ENCODE assay signal across 9 cellular contexts in the genomic region with DNA sequence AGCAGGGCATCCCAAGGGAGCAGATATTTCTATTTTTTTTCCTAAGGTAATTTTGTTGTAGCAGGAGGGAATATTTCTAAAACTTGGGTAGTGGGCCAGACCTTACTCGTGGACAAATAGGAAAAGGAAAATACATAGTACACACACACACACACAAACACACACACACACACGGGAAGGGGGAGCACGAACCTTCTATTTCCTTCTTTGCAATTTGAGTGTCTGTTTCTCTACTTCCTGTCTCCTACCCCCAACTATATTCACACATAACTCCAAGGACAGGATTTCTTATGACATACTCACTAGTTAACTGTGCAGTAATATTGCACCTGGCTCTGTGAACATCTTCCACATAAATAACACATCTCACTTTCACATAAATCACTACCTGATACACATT. TPM values are rescaled to one million over a fixed set of nuclear protein-coding genes. Genes with fewer than 3 reads are reported as not detected.
DNase-seq lines count a peak whose midpoint lies in the region; ATAC-seq and TF ChIP-seq lines count a peak whose summit lies in the region.
"Had no signal": no experiment of that assay in that cellular context is flagged by ENCODE, and none has a peak within 500 bp of the region (broad histone marks: within the 10 kb centered on the region; RNA-seq: fewer than 3 reads in every experiment).

No MANE protein-coding gene starts in this region.

- H3K4me1 ChIP-seq in suprapubic skin = peaks cover 76% of the 10 kb centered on the region

- no peaks in the 10 kb centered on the region for H3K9me3 ChIP-seq in suprapubic skin

- H3K4me3 ChIP-seq in suprapubic skin = peak overlapping the region; percentile 73

- ATAC-seq in WTC11 = no peak
- no peak for ATAC-seq in GM21786 (IDR thresholded peaks at IDR 0.05; ENCODE audit: unreplicated experiment)
- no peak for ATAC-seq in HG02610 (IDR thresholded peaks at IDR 0.05; ENCODE audit: unreplicated experiment)

- H3K27ac ChIP-seq in suprapubic skin = peak overlapping the region; percentile 98

- DNase-seq in SKM-1 treated with dmso at 0.1 percent for 144 hours (lab: John Stamatoyannopoulos, UW; ENCODE audit: unreplicated experiment) = peak; percentile 27
- no peak for DNase-seq in SKM-1 (lab: John Stamatoyannopoulos, UW; ENCODE audit: unreplicated experiment)
- no peak for DNase-seq in WTC11 (ENCODE audit: low spot score)
- DNase-seq in iris pigment epithelial cell (ENCODE audit: low read depth) = peak; percentile 53
- DNase-seq in suprapubic skin (ENCODE audit: low spot score in 2 of 2) = no peak
- no peak for DNase-seq in midbrain (lab: John Stamatoyannopoulos, UW)
- DNase-seq: NCI-H748 treated with DMSO at 0.1 percent for 48 hours had no signal

- peak overlapping the region; percentile 93 for H3K27ac Mint-ChIP-seq in WTC11

- CTCF ChIA-PET in WTC11 (lab: Charles Lee) = interaction anchor here (1.1 to 1.4 kb wide), 7 partner anchors 7 to 275 kb away, joined by 3 to 8 read pairs (median 4); a partner anchor contains a TSS

- H3K27me3 Mint-ChIP-seq in WTC11 (ENCODE audit: low read depth) = no peaks in the 10 kb centered on the region

- no peaks in the 10 kb centered on the region for H3K27me3 ChIP-seq in suprapubic skin

- no peak for TF ChIP-seq EP300 in suprapubic skin (IDR thresholded peaks at IDR 0.05)

- peaks cover 11% of the 10 kb centered on the region for H3K36me3 ChIP-seq in suprapubic skin

- peak overlapping the region; percentile 88 for H3K4me3 Mint-ChIP-seq in WTC11

- POLR2A ChIA-PET in WTC11 (lab: Charles Lee) = no interaction called here

- H3K4me1 Mint-ChIP-seq in WTC11 = peaks cover 67% of the 10 kb centered on the region

- H3K9me3 Mint-ChIP-seq in WTC11 = no peaks in the 10 kb centered on the region

- no peak for TF ChIP-seq POLR2A in suprapubic skin (IDR thresholded peaks at IDR 0.05)

- H3K36me3 Mint-ChIP-seq in WTC11 = peaks cover 12% of the 10 kb centered on the region

- TF ChIP-seq CTCF in WTC11 (IDR thresholded peaks at IDR 0.05) (no peak), suprapubic skin (IDR thresholded peaks at IDR 0.05) (no peak)

- under 1% methylated on average over 3 of the region's 3 CpGs for WGBS in suprapubic skin

TF ChIP-seq in WTC11, 78 proteins besides CTCF, POLR2A, EP300 and RAD21:
- TF ChIP-seq, protein P1, sequence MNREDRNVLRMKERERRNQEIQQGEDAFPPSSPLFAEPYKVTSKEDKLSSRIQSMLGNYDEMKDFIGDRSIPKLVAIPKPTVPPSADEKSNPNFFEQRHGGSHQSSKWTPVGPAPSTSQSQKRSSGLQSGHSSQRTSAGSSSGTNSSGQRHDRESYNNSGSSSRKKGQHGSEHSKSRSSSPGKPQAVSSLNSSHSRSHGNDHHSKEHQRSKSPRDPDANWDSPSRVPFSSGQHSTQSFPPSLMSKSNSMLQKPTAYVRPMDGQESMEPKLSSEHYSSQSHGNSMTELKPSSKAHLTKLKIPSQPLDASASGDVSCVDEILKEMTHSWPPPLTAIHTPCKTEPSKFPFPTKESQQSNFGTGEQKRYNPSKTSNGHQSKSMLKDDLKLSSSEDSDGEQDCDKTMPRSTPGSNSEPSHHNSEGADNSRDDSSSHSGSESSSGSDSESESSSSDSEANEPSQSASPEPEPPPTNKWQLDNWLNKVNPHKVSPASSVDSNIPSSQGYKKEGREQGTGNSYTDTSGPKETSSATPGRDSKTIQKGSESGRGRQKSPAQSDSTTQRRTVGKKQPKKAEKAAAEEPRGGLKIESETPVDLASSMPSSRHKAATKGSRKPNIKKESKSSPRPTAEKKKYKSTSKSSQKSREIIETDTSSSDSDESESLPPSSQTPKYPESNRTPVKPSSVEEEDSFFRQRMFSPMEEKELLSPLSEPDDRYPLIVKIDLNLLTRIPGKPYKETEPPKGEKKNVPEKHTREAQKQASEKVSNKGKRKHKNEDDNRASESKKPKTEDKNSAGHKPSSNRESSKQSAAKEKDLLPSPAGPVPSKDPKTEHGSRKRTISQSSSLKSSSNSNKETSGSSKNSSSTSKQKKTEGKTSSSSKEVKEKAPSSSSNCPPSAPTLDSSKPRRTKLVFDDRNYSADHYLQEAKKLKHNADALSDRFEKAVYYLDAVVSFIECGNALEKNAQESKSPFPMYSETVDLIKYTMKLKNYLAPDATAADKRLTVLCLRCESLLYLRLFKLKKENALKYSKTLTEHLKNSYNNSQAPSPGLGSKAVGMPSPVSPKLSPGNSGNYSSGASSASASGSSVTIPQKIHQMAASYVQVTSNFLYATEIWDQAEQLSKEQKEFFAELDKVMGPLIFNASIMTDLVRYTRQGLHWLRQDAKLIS (CRISPR knock-in tag; IDR thresholded peaks at IDR 0.05; ENCODE audit: borderline replicate concordance) = no peak
- TF ChIP-seq FOXP1 (CRISPR knock-in tag; IDR thresholded peaks at IDR 0.05; ENCODE audit: borderline replicate concordance) = no peak
- no peak for TF ChIP-seq EMX1 (CRISPR knock-in tag; IDR thresholded peaks at IDR 0.05)
- no peak for TF ChIP-seq NR2C2 (CRISPR knock-in tag; IDR thresholded peaks at IDR 0.05)
- TF ChIP-seq, protein P2, sequence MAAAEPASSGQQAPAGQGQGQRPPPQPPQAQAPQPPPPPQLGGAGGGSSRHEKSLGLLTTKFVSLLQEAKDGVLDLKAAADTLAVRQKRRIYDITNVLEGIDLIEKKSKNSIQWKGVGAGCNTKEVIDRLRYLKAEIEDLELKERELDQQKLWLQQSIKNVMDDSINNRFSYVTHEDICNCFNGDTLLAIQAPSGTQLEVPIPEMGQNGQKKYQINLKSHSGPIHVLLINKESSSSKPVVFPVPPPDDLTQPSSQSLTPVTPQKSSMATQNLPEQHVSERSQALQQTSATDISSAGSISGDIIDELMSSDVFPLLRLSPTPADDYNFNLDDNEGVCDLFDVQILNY (CRISPR knock-in tag; IDR thresholded peaks at IDR 0.05) = no peak
- TF ChIP-seq, protein P3, sequence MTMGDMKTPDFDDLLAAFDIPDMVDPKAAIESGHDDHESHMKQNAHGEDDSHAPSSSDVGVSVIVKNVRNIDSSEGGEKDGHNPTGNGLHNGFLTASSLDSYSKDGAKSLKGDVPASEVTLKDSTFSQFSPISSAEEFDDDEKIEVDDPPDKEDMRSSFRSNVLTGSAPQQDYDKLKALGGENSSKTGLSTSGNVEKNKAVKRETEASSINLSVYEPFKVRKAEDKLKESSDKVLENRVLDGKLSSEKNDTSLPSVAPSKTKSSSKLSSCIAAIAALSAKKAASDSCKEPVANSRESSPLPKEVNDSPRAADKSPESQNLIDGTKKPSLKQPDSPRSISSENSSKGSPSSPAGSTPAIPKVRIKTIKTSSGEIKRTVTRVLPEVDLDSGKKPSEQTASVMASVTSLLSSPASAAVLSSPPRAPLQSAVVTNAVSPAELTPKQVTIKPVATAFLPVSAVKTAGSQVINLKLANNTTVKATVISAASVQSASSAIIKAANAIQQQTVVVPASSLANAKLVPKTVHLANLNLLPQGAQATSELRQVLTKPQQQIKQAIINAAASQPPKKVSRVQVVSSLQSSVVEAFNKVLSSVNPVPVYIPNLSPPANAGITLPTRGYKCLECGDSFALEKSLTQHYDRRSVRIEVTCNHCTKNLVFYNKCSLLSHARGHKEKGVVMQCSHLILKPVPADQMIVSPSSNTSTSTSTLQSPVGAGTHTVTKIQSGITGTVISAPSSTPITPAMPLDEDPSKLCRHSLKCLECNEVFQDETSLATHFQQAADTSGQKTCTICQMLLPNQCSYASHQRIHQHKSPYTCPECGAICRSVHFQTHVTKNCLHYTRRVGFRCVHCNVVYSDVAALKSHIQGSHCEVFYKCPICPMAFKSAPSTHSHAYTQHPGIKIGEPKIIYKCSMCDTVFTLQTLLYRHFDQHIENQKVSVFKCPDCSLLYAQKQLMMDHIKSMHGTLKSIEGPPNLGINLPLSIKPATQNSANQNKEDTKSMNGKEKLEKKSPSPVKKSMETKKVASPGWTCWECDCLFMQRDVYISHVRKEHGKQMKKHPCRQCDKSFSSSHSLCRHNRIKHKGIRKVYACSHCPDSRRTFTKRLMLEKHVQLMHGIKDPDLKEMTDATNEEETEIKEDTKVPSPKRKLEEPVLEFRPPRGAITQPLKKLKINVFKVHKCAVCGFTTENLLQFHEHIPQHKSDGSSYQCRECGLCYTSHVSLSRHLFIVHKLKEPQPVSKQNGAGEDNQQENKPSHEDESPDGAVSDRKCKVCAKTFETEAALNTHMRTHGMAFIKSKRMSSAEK (CRISPR knock-in tag; IDR thresholded peaks at IDR 0.05; ENCODE audit: borderline replicate concordance) = no peak
- TF ChIP-seq, protein P4, sequence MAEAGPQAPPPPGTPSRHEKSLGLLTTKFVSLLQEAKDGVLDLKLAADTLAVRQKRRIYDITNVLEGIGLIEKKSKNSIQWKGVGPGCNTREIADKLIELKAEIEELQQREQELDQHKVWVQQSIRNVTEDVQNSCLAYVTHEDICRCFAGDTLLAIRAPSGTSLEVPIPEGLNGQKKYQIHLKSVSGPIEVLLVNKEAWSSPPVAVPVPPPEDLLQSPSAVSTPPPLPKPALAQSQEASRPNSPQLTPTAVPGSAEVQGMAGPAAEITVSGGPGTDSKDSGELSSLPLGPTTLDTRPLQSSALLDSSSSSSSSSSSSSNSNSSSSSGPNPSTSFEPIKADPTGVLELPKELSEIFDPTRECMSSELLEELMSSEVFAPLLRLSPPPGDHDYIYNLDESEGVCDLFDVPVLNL (CRISPR knock-in tag; IDR thresholded peaks at IDR 0.05; ENCODE audit: borderline replicate concordance, low read depth) = no peak
- TF ChIP-seq, protein P5, sequence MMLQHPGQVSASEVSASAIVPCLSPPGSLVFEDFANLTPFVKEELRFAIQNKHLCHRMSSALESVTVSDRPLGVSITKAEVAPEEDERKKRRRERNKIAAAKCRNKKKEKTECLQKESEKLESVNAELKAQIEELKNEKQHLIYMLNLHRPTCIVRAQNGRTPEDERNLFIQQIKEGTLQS (CRISPR knock-in tag; conservative IDR thresholded peaks at IDR 0.05) = no peak
TF ChIP-seq in WTC11: peak in this region for 0.

RNA-seq across cellular contexts. Expression of a gene that starts 4.4 kb away (rescaled TPM):
- 89.1 to 100 TPM (median 94.2 TPM) in 3 replicates for total RNA-seq in WTC11 (2021)
- 100 to 1,000 TPM in 2 of 4 donors, 10 to 100 TPM in 2; 62.0 to 217 (median 96.0) TPM for total RNA-seq in suprapubic skin

RNA-seq across cellular contexts. Expression of a gene that starts 17.1 kb away (rescaled TPM):
- total RNA-seq in WTC11 (2021) = 68.0 to 79.4 TPM (median 69.7 TPM) in 3 replicates
- total RNA-seq in suprapubic skin = 10 to 100 TPM; 42.6 to 80.0 (median 55.2) TPM

RNA-seq across cellular contexts. Expression of a gene that starts 36.4 kb away (rescaled TPM):
- total RNA-seq in WTC11 (2021) = 125 to 165 TPM (median 129 TPM) in 3 replicates
- total RNA-seq in suprapubic skin = 10 to 100 TPM; 47.8 to 94.9 (median 77.9) TPM

RNA-seq across cellular contexts. Expression of a gene that starts 50.6 kb away (rescaled TPM):
- total RNA-seq in WTC11 (2021) (18.7 to 20.6 TPM (median 20.6 TPM) in 3 replicates), suprapubic skin (10 to 100 TPM; 23.6 to 43.2 (median 31.3) TPM)

RNA-seq across cellular contexts. Expression of a gene that starts 59.8 kb away (rescaled TPM):
- total RNA-seq in WTC11 (2021) (16.0 to 17.9 TPM (median 17.1 TPM) in 3 replicates), suprapubic skin (10 to 100 TPM; 12.1 to 25.7 (median 20.4) TPM)

Comparison
In these comparisons a context has a peak if more than half of its experiments do, and no peak if none do; other contexts are left out.
1. DNase-seq: peak in SKM-1 treated with dmso at 0.1 percent for 144 hours (single experiment) and iris pigment epithelial cell (single experiment); none in SKM-1 (single experiment), WTC11 (single experiment), suprapubic skin (0 of 2) and midbrain (single experiment).